9 cellular contexts compared by ENCODE assay signal in the genomic region with DNA sequence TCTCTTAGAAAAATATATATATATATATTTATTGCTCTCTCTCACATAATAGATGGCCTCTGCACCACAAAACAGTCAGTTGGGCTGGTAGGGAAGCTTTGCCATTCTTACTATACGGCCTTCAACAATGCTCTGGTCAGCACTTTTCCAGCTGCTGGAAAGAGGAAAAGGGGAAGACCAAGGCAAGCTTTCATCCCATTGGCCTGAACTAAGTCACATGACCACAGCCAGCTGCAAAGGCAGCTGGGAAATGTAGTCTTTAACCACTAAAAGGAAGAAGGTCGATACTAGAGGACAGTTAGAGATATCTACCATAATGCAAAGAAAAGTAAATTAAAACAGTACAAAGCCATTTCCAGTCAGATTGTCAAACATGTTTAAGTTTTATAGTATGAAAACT. TPM values are rescaled to one million over a fixed set of nuclear protein-coding genes. Genes with fewer than 3 reads are reported as not detected.
DNase-seq lines count a peak whose midpoint lies in the region; ATAC-seq and TF ChIP-seq lines count a peak whose summit lies in the region.
"Had no signal": no experiment of that assay in that cellular context is flagged by ENCODE, and none has a peak within 500 bp of the region (broad histone marks: within the 10 kb centered on the region; RNA-seq: fewer than 3 reads in every experiment).

No MANE protein-coding gene starts in this region.

- intact Hi-C loops in uterus (cut with DNase I; ENCODE audit: low total_unique reads): no loop called here

- DNase-seq in CMK (ENCODE audit: low read depth) (peak; percentile 42), HFFc6 (peak; percentile 38), SK-MEL-5 (ENCODE audit: low read depth, low spot score) (peak; percentile 69), globus pallidus (ENCODE audit: low spot score) (peak; percentile 47), uterus (peak; percentile 15), T-helper 9 cell (no peak), NCI-H1694 treated with DMSO at 0.1 percent for 48 hours (lab: John Stamatoyannopoulos, UW) (no peak)

- no peak overlapping the region for H3K27ac ChIP-seq in uterus

- H3K4me3 Mint-ChIP-seq in HFFc6: no peak overlapping the region
- no peak overlapping the region for H3K4me3 Mint-ChIP-seq in stimulated activated memory B cell treated with anti-CD40 and anti-IgM and Interleukin-4, amounts not matched to agents 10 μg/mL and 1 μg/mL and 100 μg/mL, for 72 hours
- H3K4me3 Mint-ChIP-seq: naive thymus-derived CD8-positive, alpha-beta T cell had no signal

- no peaks in the 10 kb centered on the region for H3K4me1 Mint-ChIP-seq in HFFc6 (ENCODE audit: low read depth)
- H3K4me1 Mint-ChIP-seq in stimulated activated memory B cell treated with anti-CD40 and anti-IgM and Interleukin-4, amounts not matched to agents 10 μg/mL and 1 μg/mL and 100 μg/mL, for 72 hours: no peaks in the 10 kb centered on the region

- ATAC-seq in stimulated activated memory B cell treated with anti-CD40 and anti-IgM and Interleukin-4, amounts not matched to agents 10 μg/mL and 1 μg/mL and 100 μg/mL, for 72 hours: no peak
- ATAC-seq: naive thymus-derived CD8-positive, alpha-beta T cell had no signal

- H3K9me3 ChIP-seq in uterus: no peaks in the 10 kb centered on the region

- H3K36me3 ChIP-seq in uterus: no peaks in the 10 kb centered on the region

- no peak for TF ChIP-seq CTCF in HFFc6 (IDR thresholded peaks at IDR 0.05)
- no peak for TF ChIP-seq CTCF in uterus (IDR thresholded peaks at IDR 0.05)

- H3K4me3 ChIP-seq in uterus: no peak overlapping the region

- no peaks in the 10 kb centered on the region; the same call in 1 of the 2 replicates for H3K36me3 Mint-ChIP-seq in HFFc6 (ENCODE audit: low read depth)
- H3K36me3 Mint-ChIP-seq in stimulated activated memory B cell treated with anti-CD40 and anti-IgM and Interleukin-4, amounts not matched to agents 10 μg/mL and 1 μg/mL and 100 μg/mL, for 72 hours: no peaks in the 10 kb centered on the region
- H3K36me3 Mint-ChIP-seq: naive thymus-derived CD8-positive, alpha-beta T cell had no signal

- H3K9me3 Mint-ChIP-seq in HFFc6: no peaks in the 10 kb centered on the region
- no peaks in the 10 kb centered on the region for H3K9me3 Mint-ChIP-seq in stimulated activated memory B cell treated with anti-CD40 and anti-IgM and Interleukin-4, amounts not matched to agents 10 μg/mL and 1 μg/mL and 100 μg/mL, for 72 hours

- H3K27ac Mint-ChIP-seq in HFFc6: no peak overlapping the region
- H3K27ac Mint-ChIP-seq in stimulated activated memory B cell treated with anti-CD40 and anti-IgM and Interleukin-4, amounts not matched to agents 10 μg/mL and 1 μg/mL and 100 μg/mL, for 72 hours: no peak overlapping the region
- H3K27ac Mint-ChIP-seq: naive thymus-derived CD8-positive, alpha-beta T cell had no signal

- no peaks in the 10 kb centered on the region for H3K4me1 ChIP-seq in uterus

- no peak for TF ChIP-seq POLR2A in uterus (IDR thresholded peaks at IDR 0.05)

- in situ Hi-C loops in SK-MEL-5 (cut with HindIII; ENCODE audit: low pct_unique_long_range_greater_than_20kb, low sequenced_read_pairs): no loop called here

- H3K27me3 Mint-ChIP-seq in HFFc6 (ENCODE audit: insufficient read depth): peaks cover 22% of the 10 kb centered on the region
- peaks cover 22% of the 10 kb centered on the region for H3K27me3 Mint-ChIP-seq in stimulated activated memory B cell treated with anti-CD40 and anti-IgM and Interleukin-4, amounts not matched to agents 10 μg/mL and 1 μg/mL and 100 μg/mL, for 72 hours

- H3K27me3 ChIP-seq in uterus: no peaks in the 10 kb centered on the region

RNA-seq across cellular contexts. Expression of a gene that starts 58.4 kb away (rescaled TPM):
- total RNA-seq in HFFc6 (2021; fragmentation: NEBNext Ultra II Directional; extraction: Animal tissue kit (Norgen Biotek cat#: 25700)): 1 to 10 TPM in 1 of 6 experiments, under 1 TPM in 1, not detected in 4; 0.69 to 1.1 TPM
- 3.3 and 3.8 TPM in 2 replicates for total RNA-seq in SK-MEL-5 (2014; rRNA removed; shearing (Covaris generic))
- polyA plus RNA-seq in SK-MEL-5 (2015; cell fraction: cytosol; rRNA removed): 4.4 and 7.3 TPM in 2 replicates
- 1.2 and 7.2 TPM in 2 replicates for polyA plus RNA-seq in SK-MEL-5 (2015; cell fraction: nucleus; rRNA removed)
- total RNA-seq in uterus: 10 to 100 TPM in 2 of 4 donors, 1 to 10 TPM in 2; 1.8 to 35.0 (median 9.4) TPM

Comparison
In these comparisons a context has a peak if more than half of its experiments do, and no peak if none do; other contexts are left out.
1. DNase-seq: peak in CMK (single experiment), HFFc6 (single experiment), SK-MEL-5 (single experiment), globus pallidus (single experiment) and uterus (2 of 2); none in T-helper 9 cell (single experiment) and NCI-H1694 treated with DMSO at 0.1 percent for 48 hours (single experiment).